ENCODE assay signal across 8 cellular contexts in genomic region chr5:157108961-157109360, GRCh38. TPM values are rescaled to one million over a fixed set of nuclear protein-coding genes. Genes with fewer than 3 reads are reported as not detected.
A peak's percentile ranks its signal among the peaks of the same experiment; 100 is the strongest.
DNase-seq lines count a peak whose midpoint lies in the region; ATAC-seq and TF ChIP-seq lines count a peak whose summit lies in the region.
"Had no signal": no experiment of that assay in that cellular context is flagged by ENCODE, and none has a peak within 500 bp of the region (broad histone marks: within the 10 kb centered on the region; RNA-seq: fewer than 3 reads in every experiment).

TSS of gene HAVCR2 (minus strand) at chr5:157109044. CDS start at chr5:157108983, 61 bp downstream.

- ATAC-seq in GM19372 (IDR thresholded peaks at IDR 0.05; ENCODE audit: low read depth, unreplicated experiment) (peak; percentile 69), HG03196 (IDR thresholded peaks at IDR 0.05; ENCODE audit: unreplicated experiment) (peak; percentile 88)
- peak; percentile 91 to 92 for ATAC-seq in activated CD4-positive, CD25-positive, alpha-beta regulatory T cell treated with anti-CD3 and anti-CD28 coated beads, Interleukin-2, amount 50 U/mL, for 24 hours

- no peaks in the 10 kb centered on the region for H3K9me3 ChIP-seq in spleen
- H3K9me3 ChIP-seq: SJSA1 had no signal

- H3K27me3 ChIP-seq in spleen (replicated peaks in 1 of 7), result no peaks in the 10 kb centered on the region

- intact Hi-C loops in spleen (cut with DNase I; ENCODE audit: low total_unique reads), result no loop called here

- H3K4me1 ChIP-seq in spleen, result peaks cover 0 to 71% (median 36%) of the 10 kb centered on the region in 6 donors
- H3K4me1 ChIP-seq: SJSA1 had no signal

- 5 to 20% (median 14%) methylated on average over 3 of the region's 3 CpGs for WGBS in spleen, 5 donors

- peak within 1 kb of the TSS; percentile 78 to 96 (median 84) for H3K27ac ChIP-seq in spleen
- H3K27ac ChIP-seq: SJSA1 had no signal

- peaks cover 0 to 22% (median 0%) of the 10 kb centered on the region in 6 donors for H3K36me3 ChIP-seq in spleen
- H3K36me3 ChIP-seq: SJSA1 had no signal

- DNase-seq in erythroblast (lab: John Stamatoyannopoulos, UW), result no peak
- peak; percentile 86 for DNase-seq in spleen
- DNase-seq in NCI-H1694 (lab: John Stamatoyannopoulos, UW), result no peak
- DNase-seq in HCEC 1CT, result no peak

- H3K4me3 ChIP-seq in spleen, result peak within 1 kb of the TSS in 7 of 8 donors; percentile 3 to 67 (median 31)
- H3K4me3 ChIP-seq: SJSA1 had no signal

- peak; percentile 47 for TF ChIP-seq POLR2A in erythroblast (IDR thresholded peaks at IDR 0.05; ENCODE audit: low read length)
- peak in 1 of 3 donors; percentile 83 for TF ChIP-seq POLR2A in spleen (IDR thresholded peaks at IDR 0.05)

- no peak for TF ChIP-seq CTCF in spleen (IDR thresholded peaks at IDR 0.05 in 8 of 11, conservative IDR thresholded peaks at IDR 0.05 in 3 of 11)

RNA-seq across cellular contexts. Expression of gene HAVCR2, which starts in this region (rescaled TPM):
- total RNA-seq in spleen, result 10 to 100 TPM; 17.2 to 37.8 (median 35.7) TPM
- polyA plus RNA-seq in spleen, result 10 to 100 TPM in 2 of 3 donors, 1 to 10 TPM in 1; 7.8 to 11.5 (median 10.6) TPM
